In genomic region chr5:64766934-64767333, GRCh38 we compare ENCODE assay signal across 10 cellular contexts. TPM values are rescaled to one million over a fixed set of nuclear protein-coding genes. Genes with fewer than 3 reads are reported as not detected.
DNase-seq lines count a peak whose midpoint lies in the region; ATAC-seq, FAIRE-seq and TF ChIP-seq lines count a peak whose summit lies in the region.
"Had no signal": no experiment of that assay in that cellular context is flagged by ENCODE, and none has a peak within 500 bp of the region (broad histone marks: within the 10 kb centered on the region; RNA-seq: fewer than 3 reads in every experiment).

No MANE protein-coding gene starts in this region.

- no peak for TF ChIP-seq CTCF in GM12865 (IDR thresholded peaks at IDR 0.05; ENCODE audit: insufficient read depth, low read depth, low read length, missing control alignments)
- no peak for TF ChIP-seq CTCF in OCI-LY1 (IDR thresholded peaks at IDR 0.05; ENCODE audit: low read length)
- TF ChIP-seq CTCF in endothelial cell of umbilical vein (IDR thresholded peaks at IDR 0.05; ENCODE audit: extremely low read depth in 1 of 2, insufficient read depth in 1 of 2, low read depth in 1 of 2, low read length in 2 of 2): no peak
- TF ChIP-seq CTCF in psoas muscle (IDR thresholded peaks at IDR 0.05): no peak
- TF ChIP-seq CTCF in RWPE1 (conservative IDR thresholded peaks at IDR 0.05; ENCODE audit: low read depth): no peak

- intact Hi-C loops in endothelial cell of umbilical vein (cut with micrococcal nuclease) (loop anchor here (5.0 kb wide), 1 partner anchor 260 kb away; the partner anchor contains the start of gene RGS7BP), psoas muscle (cut with DNase I) (no loop called here)

- dilution Hi-C loops in endothelial cell of umbilical vein (cut with MboI; ENCODE audit: extremely low pct_ligation_motif_present, low sequenced_read_pairs): no loop called here

- no peaks in the 10 kb centered on the region for H3K27me3 ChIP-seq in OCI-LY1 (ENCODE audit: insufficient read depth, low read length)
- no peaks in the 10 kb centered on the region for H3K27me3 ChIP-seq in endothelial cell of umbilical vein (ENCODE audit: control insufficient read depth in 2 of 2, insufficient read depth in 2 of 2, low read length in 2 of 2)
- H3K27me3 ChIP-seq in psoas muscle (ENCODE audit: insufficient read depth in 3 of 3, low read length in 2 of 3): no peaks in the 10 kb centered on the region

- ATAC-seq in psoas muscle (no peak), GM18498 (IDR thresholded peaks at IDR 0.05; ENCODE audit: unreplicated experiment) (no peak), GM19328 (IDR thresholded peaks at IDR 0.05; ENCODE audit: unreplicated experiment) (no peak)

- H3K4me2 ChIP-seq in OCI-LY1 (ENCODE audit: low read length) (peak overlapping the region; percentile 97), endothelial cell of umbilical vein (ENCODE audit: insufficient read depth, low read length) (peak overlapping the region; percentile 76)

- no peak for TF ChIP-seq POLR2A in endothelial cell of umbilical vein (IDR thresholded peaks at IDR 0.05; ENCODE audit: low read depth, low read length)

- H3K9ac ChIP-seq in OCI-LY1 (ENCODE audit: low read length) (no peak overlapping the region; the same call in 1 of the 2 replicates), endothelial cell of umbilical vein (replicated peaks; ENCODE audit: extremely low read depth, insufficient read depth, low read length) (no peak overlapping the region)

- no peak overlapping the region for H2AFZ ChIP-seq in OCI-LY1 (ENCODE audit: low read length)
- H2AFZ ChIP-seq in endothelial cell of umbilical vein (ENCODE audit: low read depth, low read length): no peak overlapping the region

- H3K9me3 ChIP-seq in OCI-LY1 (ENCODE audit: low read length): no peaks in the 10 kb centered on the region
- H3K9me3 ChIP-seq in endothelial cell of umbilical vein (replicated peaks; ENCODE audit: control insufficient read depth, insufficient read depth, low read length): no peaks in the 10 kb centered on the region
- no peaks in the 10 kb centered on the region for H3K9me3 ChIP-seq in psoas muscle

- H3K4me1 ChIP-seq in OCI-LY1 (ENCODE audit: insufficient read depth, low read length, severe bottlenecking): peaks cover 34% of the 10 kb centered on the region
- H3K4me1 ChIP-seq in endothelial cell of umbilical vein (ENCODE audit: control insufficient read depth, extremely low read depth, insufficient read depth, low read length): peaks cover 18% of the 10 kb centered on the region
- H3K4me1 ChIP-seq in psoas muscle: peaks cover 40% of the 10 kb centered on the region

- 67 to 76% (median 70%) methylated on average over 2 of the region's 2 CpGs for WGBS in psoas muscle, 3 donors

- no peaks in the 10 kb centered on the region for H3K9me1 ChIP-seq in endothelial cell of umbilical vein (replicated peaks; ENCODE audit: control insufficient read depth, extremely low read depth, insufficient read depth, low read length)

- POLR2A ChIA-PET in endothelial cell of umbilical vein (lab: Charles Lee) (interaction anchor here (0.6 kb wide), 1 partner anchor 126 kb away, joined by 7 read pairs; no protein-coding TSS in a partner anchor), RWPE1 (lab: Yijun Ruan, JAX; ENCODE audit: low non-redundant PET) (no interaction called here)

- H4K20me1 ChIP-seq in OCI-LY1 (ENCODE audit: insufficient read depth, low read length) (no peaks in the 10 kb centered on the region), endothelial cell of umbilical vein (replicated peaks; ENCODE audit: control insufficient read depth, extremely low read depth, insufficient read depth, low read length) (no peaks in the 10 kb centered on the region)

- H3K4me3 ChIP-seq in GM12865 (ENCODE audit: low read depth, low read length) (peak overlapping the region; percentile 100), OCI-LY1 (ENCODE audit: low read depth, low read length, poor library complexity, severe bottlenecking) (peak overlapping the region; percentile 96), endothelial cell of umbilical vein (replicated peaks in 1 of 3; ENCODE audit: insufficient read depth in 1 of 3, low read depth in 1 of 3, low read length in 3 of 3) (peak overlapping the region in 2 of 3 experiments; percentile 4 to 97), psoas muscle (peak overlapping the region; percentile 75)

- H3F3A ChIP-seq in OCI-LY1 (ENCODE audit: insufficient read depth, low read length): no peaks in the 10 kb centered on the region

- no peak overlapping the region for H3K27ac ChIP-seq in OCI-LY1 (ENCODE audit: low read depth, low read length, poor library complexity, severe bottlenecking)
- no peak overlapping the region for H3K27ac ChIP-seq in endothelial cell of umbilical vein (ENCODE audit: insufficient read depth, low read depth, low read length)
- H3K27ac ChIP-seq in psoas muscle: no peak overlapping the region
- H3K27ac ChIP-seq in RWPE1: no peak overlapping the region

- CTCF ChIA-PET in endothelial cell of umbilical vein (lab: Charles Lee) (interaction anchor here (1.2 to 1.9 kb wide), 3 partner anchors 9 to 538 kb away, joined by 4 to 9 read pairs (median 4); no protein-coding TSS in a partner anchor), RWPE1 (lab: Yijun Ruan, JAX) (interaction anchor here (0.6 kb wide), 1 partner anchor 478 kb away, joined by 3 read pairs; no protein-coding TSS in a partner anchor)

- BruUV-seq in endothelial cell of umbilical vein (replicated peaks; lab: Mats Ljungman, UMichigan): no TSS peak

- H3K9me2 ChIP-seq in OCI-LY1 (ENCODE audit: low read depth, low read length): no peaks in the 10 kb centered on the region

- FAIRE-seq in endothelial cell of umbilical vein (lab: Jason Lieb, UNC): no peak

- H3K36me3 ChIP-seq in OCI-LY1 (ENCODE audit: insufficient read depth, low read length) (peaks cover 22% of the 10 kb centered on the region; the same call in 1 of the 2 replicates), endothelial cell of umbilical vein (ENCODE audit: control insufficient read depth in 2 of 2, extremely low read depth in 1 of 2, insufficient read depth in 2 of 2, low read length in 2 of 2) (peaks cover 0 to 4% of the 10 kb centered on the region in 2 experiments), psoas muscle (ENCODE audit: insufficient read depth in 1 of 2, low read depth in 1 of 2) (peaks cover 0 to 16% of the 10 kb centered on the region in 2 donors)

- DNase-seq in GM12865 (ENCODE audit: low read depth): no peak
- DNase-seq in endothelial cell of umbilical vein (ENCODE audit: low read depth, low spot score): no peak
- DNase-seq in psoas muscle: no peak
- no peak for DNase-seq in stimulated activated CD4-positive, alpha-beta T cell treated with anti-CD3 and anti-CD28 coated beads, Interleukin-1b, Interleukin-23, amount 100 ng/mL, for 48 hours
- no peak for DNase-seq in RWPE1 (ENCODE audit: low spot score)
- DNase-seq: caudate nucleus, NCI-H345 had no signal

- H3K79me2 ChIP-seq in OCI-LY1 (ENCODE audit: insufficient read depth, low read length) (peaks cover 52% of the 10 kb centered on the region), endothelial cell of umbilical vein (ENCODE audit: control insufficient read depth, insufficient read depth, low read length) (peaks cover 76% of the 10 kb centered on the region)

TF ChIP-seq in endothelial cell of umbilical vein, 7 proteins besides CTCF, POLR2A, EP300 and RAD21:
- TF ChIP-seq POLR2AphosphoS5 (IDR thresholded peaks at IDR 0.05; ENCODE audit: insufficient read depth, low read depth, low read length) (no peak), MAX (IDR thresholded peaks at IDR 0.05; ENCODE audit: insufficient read depth, insufficient read length) (no peak), MYC (IDR thresholded peaks at IDR 0.05; ENCODE audit: low read depth, low read length) (no peak), JUN (IDR thresholded peaks at IDR 0.05; ENCODE audit: borderline replicate concordance, insufficient read depth, insufficient read length, low read depth) (no peak), EZH2 (IDR thresholded peaks at IDR 0.05; ENCODE audit: borderline replicate concordance, low read depth, low read length, severe bottlenecking) (no peak), GATA2 (IDR thresholded peaks at IDR 0.05; ENCODE audit: insufficient read depth, insufficient read length, low read depth, low read length) (no peak), FOS (IDR thresholded peaks at IDR 0.05; ENCODE audit: borderline replicate concordance, insufficient read depth, low read length) (no peak)

RNA-seq across cellular contexts. Expression of gene SREK1IP1, which starts 1.6 kb away (rescaled TPM):
- total RNA-seq in endothelial cell of umbilical vein: 17.8 and 23.5 TPM in 2 replicates
- 2.6 and 6.3 TPM in 2 replicates for polyA plus RNA-seq in endothelial cell of umbilical vein
- polyA plus RNA-seq in endothelial cell of umbilical vein (2011; cell fraction: cytosol; rRNA removed): 3.4 and 4.9 TPM in 2 replicates
- polyA plus RNA-seq in endothelial cell of umbilical vein (2011; cell fraction: nucleus; rRNA removed): 3.1 and 3.9 TPM in 2 replicates
- 9.9 and 13.2 TPM in 2 replicates for polyA plus RNA-seq in endothelial cell of umbilical vein (2012)
- 4.5 and 5.6 TPM in 2 replicates for polyA minus RNA-seq in endothelial cell of umbilical vein
- 9.3 TPM for polyA minus RNA-seq in endothelial cell of umbilical vein (2011; cell fraction: cytosol; rRNA and poly(A)+ RNA removed)
- polyA minus RNA-seq in endothelial cell of umbilical vein (2011; cell fraction: nucleus; rRNA and poly(A)+ RNA removed): 7.0 and 7.1 TPM in 2 replicates
- total RNA-seq in psoas muscle: 10 to 100 TPM in 1 of 4 donors, 1 to 10 TPM in 3; 6.9 to 11.1 (median 8.6) TPM
- polyA plus RNA-seq in psoas muscle: 1 to 10 TPM; 4.6 to 6.7 (median 5.9) TPM

RNA-seq across cellular contexts. Expression of gene CWC27, which starts 1.8 kb away (rescaled TPM):
- total RNA-seq in endothelial cell of umbilical vein (23.8 and 25.2 TPM in 2 replicates), psoas muscle (10 to 100 TPM; 16.0 to 26.8 (median 18.6) TPM)
- polyA plus RNA-seq in endothelial cell of umbilical vein (7.4 and 11.9 TPM in 2 replicates), psoas muscle (10 to 100 TPM; 17.5 to 31.2 (median 26.3) TPM)
- polyA plus RNA-seq in endothelial cell of umbilical vein (2011; cell fraction: cytosol; rRNA removed): 14.4 and 16.4 TPM in 2 replicates
- polyA plus RNA-seq in endothelial cell of umbilical vein (2011; cell fraction: nucleus; rRNA removed): 9.3 and 15.8 TPM in 2 replicates
- 22.8 and 29.3 TPM in 2 replicates for polyA plus RNA-seq in endothelial cell of umbilical vein (2012)
- polyA minus RNA-seq in endothelial cell of umbilical vein: 23.6 and 24.0 TPM in 2 replicates
- 12.8 TPM for polyA minus RNA-seq in endothelial cell of umbilical vein (2011; cell fraction: cytosol; rRNA and poly(A)+ RNA removed)
- 38.0 and 47.6 TPM in 2 replicates for polyA minus RNA-seq in endothelial cell of umbilical vein (2011; cell fraction: nucleus; rRNA and poly(A)+ RNA removed)
